In the genomic region with DNA sequence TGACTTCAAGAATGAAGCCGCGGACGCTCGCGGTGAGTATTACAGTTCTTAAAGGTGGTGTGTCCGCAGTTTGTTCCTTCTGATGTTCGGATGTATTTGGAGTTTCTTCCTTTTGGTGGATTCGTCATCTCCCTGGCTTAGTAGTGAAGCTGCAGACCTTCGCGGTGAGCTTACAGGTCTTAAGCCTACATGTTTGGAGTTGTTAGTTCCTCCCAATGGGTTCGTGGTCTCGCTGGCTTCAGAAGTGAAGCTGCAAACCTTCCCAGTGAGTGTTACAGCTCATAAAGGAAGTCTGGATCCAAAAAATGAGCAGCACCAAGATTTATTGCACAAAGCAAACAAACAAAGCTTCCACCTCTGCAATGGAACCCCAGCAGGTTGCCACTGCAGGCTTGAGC, we compare ENCODE assay signal across 27 cellular contexts. TPM values are rescaled to one million over a fixed set of nuclear protein-coding genes. Genes with fewer than 3 reads are reported as not detected.
"Had no signal": no experiment of that assay in that cellular context is flagged by ENCODE, and none has a peak within 500 bp of the region (broad histone marks: within the 10 kb centered on the region; RNA-seq: fewer than 3 reads in every experiment).

No MANE protein-coding gene starts in this region.

- FAIRE-seq: TTC549 had no signal

- H3K4me3 ChIP-seq: adrenal gland, SK-N-MC had no signal

- H3K4me1 ChIP-seq: adrenal gland had no signal

- H3K9me3 ChIP-seq: adrenal gland had no signal

- DNase-seq: activated CD4-positive, alpha-beta T cell treated with anti-CD3 and anti-CD28 coated beads for 36 hours; activated CD4-positive, alpha-beta T cell treated with anti-CD3 and anti-CD28 coated beads, Interleukin-2, amount 50 U/mL, for 1 hour; activated CD8-positive, alpha-beta memory T cell treated with anti-CD3 and anti-CD28 coated beads, Interleukin-2, amount 50 U/mL, for 4 hours; activated CD8-positive, alpha-beta T cell treated with anti-CD3 and anti-CD28 coated beads for 36 hours; activated naive CD4-positive, alpha-beta T cell treated with anti-CD3 and anti-CD28 coated beads, Interleukin-2, amount 50 U/mL, for 16 hours; activated naive CD8-positive, alpha-beta T cell treated with anti-CD3 and anti-CD28 coated beads, Interleukin-2, amount 10 ng/mL, durations not matched to agents 7 days and 5 days; activated T-cell treated with anti-CD3 and anti-CD28 coated beads, Interleukin-2, amount 50 U/mL, for 72 hours; anterior cingulate cortex; MM.1S; NCI-H1105; NCI-H1436; NCI-H1694 treated with DMSO at 0.1 percent for 48 hours; NCI-H345; NCI-H510A; NCI-H526 treated with DMSO at 0.1 percent for 48 hours; NK-92 treated with Interleukin-12 subunit alpha and Interleukin-12 subunit beta, amount 100 ng/mL, for 24 hours; OCI-M1; RPMI8226; T-cell; T-helper 2 cell; T1000 had no signal

- H3K27me3 ChIP-seq: adrenal gland had no signal

- H3K36me3 ChIP-seq: adrenal gland had no signal

- H3K27ac ChIP-seq: adrenal gland, SK-N-MC had no signal

- ATAC-seq: activated CD4-positive, alpha-beta T cell treated with anti-CD3 and anti-CD28 coated beads for 36 hours; activated CD8-positive, alpha-beta T cell treated with anti-CD3 and anti-CD28 coated beads for 36 hours; activated T-cell treated with anti-CD3 and anti-CD28 coated beads, Interleukin-2, amount 50 U/mL, for 72 hours; Panc1; Right ventricle myocardium inferior; T-cell had no signal

RNA-seq across cellular contexts. Expression of gene LDLRAD1, which starts 14.7 kb away (rescaled TPM):
- total RNA-seq: activated CD4-positive, alpha-beta T cell treated with anti-CD3 and anti-CD28 coated beads for 36 hours; activated CD8-positive, alpha-beta T cell treated with anti-CD3 and anti-CD28 coated beads for 36 hours; activated naive CD8-positive, alpha-beta T cell treated with anti-CD3 and anti-CD28 coated beads, Interleukin-2, amount 10 ng/mL, durations not matched to agents 7 days and 5 days; activated T-cell treated with anti-CD3 and anti-CD28 coated beads, Interleukin-2, amount 50 U/mL, for 72 hours; activated T-helper 2 cell treated with anti-CD3 and anti-CD28 coated beads, Interferon-gamma antibody, Interleukin-2, Interleukin-4, amounts not matched to agents 10 μg/mL and 5 μg/mL and 100 μg/mL, durations not matched to agents 14 hours and 24 hours and 36 hours; Right ventricle myocardium inferior; T-cell had no signal
